ENCODE assay signal across 10 cellular contexts in the genomic region with DNA sequence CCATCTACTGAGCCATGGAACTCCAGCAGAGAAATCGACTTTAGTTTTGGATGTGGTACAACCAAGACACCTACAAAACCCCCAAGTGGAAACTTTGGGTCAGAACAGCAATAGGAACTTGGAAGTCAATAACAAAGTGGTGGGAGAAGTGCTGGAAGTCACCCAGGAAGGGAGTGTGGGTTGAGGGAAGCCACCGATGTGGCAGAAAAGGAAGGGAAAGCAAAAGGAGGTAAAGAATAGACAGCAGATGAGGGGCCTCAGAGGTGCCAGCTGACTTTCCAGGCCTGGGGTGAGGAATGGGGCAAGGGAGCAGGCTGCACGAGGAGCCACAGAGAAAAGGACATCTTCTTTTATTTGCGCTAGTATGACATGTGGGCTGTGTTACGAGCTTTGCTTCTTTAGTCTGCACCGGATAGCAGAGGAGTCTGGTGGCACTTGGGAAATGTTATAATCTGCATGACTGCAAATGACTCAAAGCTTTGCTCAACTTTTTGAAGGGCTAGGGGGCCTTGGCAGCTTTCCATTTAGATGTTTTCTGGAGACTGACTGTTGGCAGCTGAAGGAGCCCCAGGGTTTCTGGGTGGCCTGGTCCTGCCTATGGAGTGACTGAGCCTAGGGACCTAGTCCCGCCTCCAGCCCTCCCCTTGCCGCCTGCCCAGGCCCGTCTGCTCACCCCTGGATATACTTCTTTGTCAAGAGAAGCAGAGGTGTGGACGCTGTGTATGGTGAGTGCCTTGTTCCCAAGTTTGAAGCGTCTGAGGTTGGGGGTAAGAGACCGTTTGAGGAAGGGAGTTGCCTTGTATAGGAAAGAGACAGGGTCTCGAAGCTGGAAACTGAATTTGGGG. TPM values are rescaled to one million over a fixed set of nuclear protein-coding genes. Genes with fewer than 3 reads are reported as not detected.
DNase-seq lines count a peak whose midpoint lies in the region; ATAC-seq and TF ChIP-seq lines count a peak whose summit lies in the region.
"Had no signal": no experiment of that assay in that cellular context is flagged by ENCODE, and none has a peak within 500 bp of the region (broad histone marks: within the 10 kb centered on the region; RNA-seq: fewer than 3 reads in every experiment).

No MANE protein-coding gene starts in this region.

- in situ Hi-C loops in gastrocnemius medialis (cut with MboI; ENCODE audit: low sequenced_read_pairs in 4 of 4), result no loop called here

- H3K9me3 Mint-ChIP-seq in GM23338, result no peaks in the 10 kb centered on the region
- no peaks in the 10 kb centered on the region for H3K9me3 Mint-ChIP-seq in T-helper 2 cell treated with Interferon-gamma antibody and Interleukin-4, amounts not matched to agents 5 μg/mL and 100 μg/mL, for 36 hours
- H3K9me3 Mint-ChIP-seq: T-helper 1 cell treated with Interleukin-12 subunit alpha and Interleukin-12 subunit beta and Interleukin-4 antibody, amounts not matched to agents 30 μg/mL and 1 μg/mL, for 36 hours had no signal

- no peaks in the 10 kb centered on the region for H3F3A ChIP-seq in GM23338 (replicated peaks; ENCODE audit: low read depth)

- peaks cover 4% of the 10 kb centered on the region; the same call in 1 of the 3 replicates for H3K36me3 Mint-ChIP-seq in GM23338 (ENCODE audit: low read depth)
- no peaks in the 10 kb centered on the region for H3K36me3 Mint-ChIP-seq in T-helper 2 cell treated with Interferon-gamma antibody and Interleukin-4, amounts not matched to agents 5 μg/mL and 100 μg/mL, for 36 hours (ENCODE audit: low read depth)

- intact Hi-C loops in gastrocnemius medialis (cut with DNase I; ENCODE audit: low total_unique reads), result no loop called here

- peaks cover 45% of the 10 kb centered on the region for H3K4me1 ChIP-seq in GM23338 (ENCODE audit: insufficient read depth)
- peaks cover 43 to 54% of the 10 kb centered on the region in 2 donors for H3K4me1 ChIP-seq in gastrocnemius medialis

- no peak for TF ChIP-seq POLR2A in gastrocnemius medialis (IDR thresholded peaks at IDR 0.05)

- DNase-seq in GM23338 (ENCODE audit: low spot score), result peak; percentile 14
- DNase-seq in fibroblast of pulmonary artery (ENCODE audit: low read depth), result peak; percentile 87
- peak in 1 of 2 donors; percentile 12 for DNase-seq in gastrocnemius medialis
- no peak for DNase-seq in AG08395 (ENCODE audit: low spot score)
- no peak for DNase-seq in T-helper 2 cell treated with Interferon-gamma antibody and Interleukin-4, amounts not matched to agents 5 μg/mL and 100 μg/mL, for 36 hours (ENCODE audit: low spot score)

- no peak overlapping the region for H3K4me3 ChIP-seq in GM23338
- H3K4me3 ChIP-seq in fibroblast of pulmonary artery (replicated peaks; ENCODE audit: low read depth, low read length), result peak overlapping the region; percentile 43
- H3K4me3 ChIP-seq in gastrocnemius medialis, result no peak overlapping the region

- H3K27ac ChIP-seq in GM23338 (ENCODE audit: low read depth), result no peak overlapping the region
- peak overlapping the region; percentile 3 to 74 (median 52) for H3K27ac ChIP-seq in gastrocnemius medialis

- no peak overlapping the region for H2AFZ ChIP-seq in GM23338

- H3K4me1 Mint-ChIP-seq in GM23338, result peaks cover 64% of the 10 kb centered on the region
- peaks cover 10% of the 10 kb centered on the region for H3K4me1 Mint-ChIP-seq in T-helper 2 cell treated with Interferon-gamma antibody and Interleukin-4, amounts not matched to agents 5 μg/mL and 100 μg/mL, for 36 hours (ENCODE audit: low read depth)

- H3K36me3 ChIP-seq in GM23338 (ENCODE audit: insufficient read depth) (no peaks in the 10 kb centered on the region), gastrocnemius medialis (no peaks in the 10 kb centered on the region)

- TF ChIP-seq CTCF in GM23338 (conservative IDR thresholded peaks at IDR 0.05; ENCODE audit: low read depth in 2 of 2) (no peak), fibroblast of pulmonary artery (IDR thresholded peaks at IDR 0.05; ENCODE audit: low read length, missing control alignments) (no peak), gastrocnemius medialis (IDR thresholded peaks at IDR 0.05 in 4 of 5, conservative IDR thresholded peaks at IDR 0.05 in 1 of 5) (no peak)

- no peak overlapping the region for H3K27ac Mint-ChIP-seq in GM23338
- H3K27ac Mint-ChIP-seq in T-helper 2 cell treated with Interferon-gamma antibody and Interleukin-4, amounts not matched to agents 5 μg/mL and 100 μg/mL, for 36 hours, result no peak overlapping the region
- H3K27ac Mint-ChIP-seq: T-helper 1 cell treated with Interleukin-12 subunit alpha and Interleukin-12 subunit beta and Interleukin-4 antibody, amounts not matched to agents 30 μg/mL and 1 μg/mL, for 36 hours had no signal

- no peaks in the 10 kb centered on the region for H3K9me2 ChIP-seq in GM23338 (ENCODE audit: insufficient read depth)

- no peaks in the 10 kb centered on the region for H3K9me3 ChIP-seq in gastrocnemius medialis

- H3K27me3 Mint-ChIP-seq in GM23338 (ENCODE audit: insufficient read depth, low read depth, poor library complexity), result peaks cover 12% of the 10 kb centered on the region
- H3K27me3 Mint-ChIP-seq in T-helper 2 cell treated with Interferon-gamma antibody and Interleukin-4, amounts not matched to agents 5 μg/mL and 100 μg/mL, for 36 hours (ENCODE audit: low read depth), result no peaks in the 10 kb centered on the region

- peaks cover 31% of the 10 kb centered on the region for H3K27me3 ChIP-seq in GM23338 (ENCODE audit: insufficient read depth)
- H3K27me3 ChIP-seq in gastrocnemius medialis, result no peaks in the 10 kb centered on the region

- ATAC-seq in GM23338 (peak; percentile 34), SK-N-SH treated with all-trans-retinoic acid at 6 μM for 48 hours (peak; percentile 20; the same call in 2 of the 3 replicates), gastrocnemius medialis (no peak), HG03457 (IDR thresholded peaks at IDR 0.05; ENCODE audit: unreplicated experiment) (no peak), GM19395 (IDR thresholded peaks at IDR 0.05; ENCODE audit: unreplicated experiment) (no peak)

- no peak overlapping the region; the same call in 2 of the 3 replicates for H3K4me3 Mint-ChIP-seq in GM23338
- no peak overlapping the region for H3K4me3 Mint-ChIP-seq in T-helper 2 cell treated with Interferon-gamma antibody and Interleukin-4, amounts not matched to agents 5 μg/mL and 100 μg/mL, for 36 hours
- H3K4me3 Mint-ChIP-seq: T-helper 1 cell treated with Interleukin-12 subunit alpha and Interleukin-12 subunit beta and Interleukin-4 antibody, amounts not matched to agents 30 μg/mL and 1 μg/mL, for 36 hours had no signal

- peaks cover 27% of the 10 kb centered on the region for H3K79me2 ChIP-seq in GM23338 (replicated peaks; ENCODE audit: insufficient read depth)

- no peak overlapping the region for H3K4me2 ChIP-seq in GM23338

- peaks cover 39% of the 10 kb centered on the region for H4K20me1 ChIP-seq in GM23338 (replicated peaks; ENCODE audit: insufficient read depth)

TF ChIP-seq in GM23338, 12 proteins besides CTCF, POLR2A, EP300 and RAD21 (continues in another document):
- TF ChIP-seq EZH2 (IDR thresholded peaks at IDR 0.05; ENCODE audit: low read depth, unreplicated experiment), result no peak
- TF ChIP-seq POLR2AphosphoS5 (IDR thresholded peaks at IDR 0.05; ENCODE audit: low read depth), result no peak
- no peak for TF ChIP-seq ZNF114 (CRISPR knock-in tag; IDR thresholded peaks at IDR 0.05)
- no peak for TF ChIP-seq NANOG (IDR thresholded peaks at IDR 0.05; ENCODE audit: borderline replicate concordance)
- TF ChIP-seq ZNF331 (CRISPR knock-in tag; IDR thresholded peaks at IDR 0.05; ENCODE audit: low read depth), result no peak
- no peak for TF ChIP-seq ETS1 (IDR thresholded peaks at IDR 0.05)

TF ChIP-seq in SK-N-SH treated with all-trans-retinoic acid at 6 μM for 48 hours, 23 proteins besides CTCF, POLR2A, EP300 and RAD21:
- TF ChIP-seq, protein P1, sequence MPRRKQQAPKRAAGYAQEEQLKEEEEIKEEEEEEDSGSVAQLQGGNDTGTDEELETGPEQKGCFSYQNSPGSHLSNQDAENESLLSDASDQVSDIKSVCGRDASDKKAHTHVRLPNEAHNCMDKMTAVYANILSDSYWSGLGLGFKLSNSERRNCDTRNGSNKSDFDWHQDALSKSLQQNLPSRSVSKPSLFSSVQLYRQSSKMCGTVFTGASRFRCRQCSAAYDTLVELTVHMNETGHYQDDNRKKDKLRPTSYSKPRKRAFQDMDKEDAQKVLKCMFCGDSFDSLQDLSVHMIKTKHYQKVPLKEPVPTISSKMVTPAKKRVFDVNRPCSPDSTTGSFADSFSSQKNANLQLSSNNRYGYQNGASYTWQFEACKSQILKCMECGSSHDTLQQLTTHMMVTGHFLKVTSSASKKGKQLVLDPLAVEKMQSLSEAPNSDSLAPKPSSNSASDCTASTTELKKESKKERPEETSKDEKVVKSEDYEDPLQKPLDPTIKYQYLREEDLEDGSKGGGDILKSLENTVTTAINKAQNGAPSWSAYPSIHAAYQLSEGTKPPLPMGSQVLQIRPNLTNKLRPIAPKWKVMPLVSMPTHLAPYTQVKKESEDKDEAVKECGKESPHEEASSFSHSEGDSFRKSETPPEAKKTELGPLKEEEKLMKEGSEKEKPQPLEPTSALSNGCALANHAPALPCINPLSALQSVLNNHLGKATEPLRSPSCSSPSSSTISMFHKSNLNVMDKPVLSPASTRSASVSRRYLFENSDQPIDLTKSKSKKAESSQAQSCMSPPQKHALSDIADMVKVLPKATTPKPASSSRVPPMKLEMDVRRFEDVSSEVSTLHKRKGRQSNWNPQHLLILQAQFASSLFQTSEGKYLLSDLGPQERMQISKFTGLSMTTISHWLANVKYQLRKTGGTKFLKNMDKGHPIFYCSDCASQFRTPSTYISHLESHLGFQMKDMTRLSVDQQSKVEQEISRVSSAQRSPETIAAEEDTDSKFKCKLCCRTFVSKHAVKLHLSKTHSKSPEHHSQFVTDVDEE (CRISPR knock-in tag; IDR thresholded peaks at IDR 0.05), result no peak
- peak; percentile 94 for TF ChIP-seq ZFP3 (CRISPR knock-in tag; IDR thresholded peaks at IDR 0.05)
- no peak for TF ChIP-seq RARB (CRISPR knock-in tag; IDR thresholded peaks at IDR 0.05)

RNA-seq across cellular contexts. Expression of gene PRXL2A, which starts 5.0 kb away (rescaled TPM):
- 31.8 and 40.1 TPM in 2 replicates for total RNA-seq in GM23338 (2014; rRNA removed; shearing (Covaris generic))
- 46.8 and 51.7 TPM in 2 replicates for polyA plus RNA-seq in GM23338 (2016; fragmentation: Nextera tagmentation; extraction: Ambion mirVana)
- 10 to 100 TPM; 19.0 to 29.2 (median 22.5) TPM for total RNA-seq in gastrocnemius medialis

RNA-seq across cellular contexts. Expression of gene TSPAN14, which starts 40.7 kb away (rescaled TPM):
- total RNA-seq in GM23338 (2014; rRNA removed; shearing (Covaris generic)), result 31.8 and 40.7 TPM in 2 replicates
- polyA plus RNA-seq in GM23338 (2016; fragmentation: Nextera tagmentation; extraction: Ambion mirVana), result 17.1 and 17.9 TPM in 2 replicates
- total RNA-seq in gastrocnemius medialis, result 10 to 100 TPM; 22.6 to 29.3 (median 26.9) TPM

RNA-seq across cellular contexts. Expression of gene DYDC2, which starts 56.8 kb away (rescaled TPM):
- total RNA-seq in GM23338 (2014; rRNA removed; shearing (Covaris generic)), result 1.7 and 8.1 TPM in 2 replicates
- polyA plus RNA-seq in GM23338 (2016; fragmentation: Nextera tagmentation; extraction: Ambion mirVana), result 9.0 and 10.3 TPM in 2 replicates
- not detected for total RNA-seq in gastrocnemius medialis
- total RNA-seq: HT-29 had no signal

RNA-seq across cellular contexts. Expression of gene DYDC1, which starts 56.8 kb away (rescaled TPM):
- 2.1 TPM in 1 of 2 replicates, not detected in the other for total RNA-seq in GM23338 (2014; rRNA removed; shearing (Covaris generic))
- polyA plus RNA-seq in GM23338 (2016; fragmentation: Nextera tagmentation; extraction: Ambion mirVana), result 1.7 TPM in 1 of 2 replicates, not detected in the other
- total RNA-seq in gastrocnemius medialis, result not detected
- total RNA-seq: HT-29 had no signal

Comparison
In these comparisons a context has a peak if more than half of its experiments do, and no peak if none do; other contexts are left out.
1. ATAC-seq: peak in GM23338 (single experiment) and SK-N-SH treated with all-trans-retinoic acid at 6 μM for 48 hours (single experiment); none in gastrocnemius medialis (0 of 2), HG03457 (single experiment) and GM19395 (single experiment).
2. DNase-seq: peak in GM23338 (single experiment) and fibroblast of pulmonary artery (single experiment); none in AG08395 (single experiment) and T-helper 2 cell treated with Interferon-gamma antibody and Interleukin-4, amounts not matched to agents 5 μg/mL and 100 μg/mL, for 36 hours (single experiment).